ENCODE assay signal across 16 cellular contexts in the genomic region with DNA sequence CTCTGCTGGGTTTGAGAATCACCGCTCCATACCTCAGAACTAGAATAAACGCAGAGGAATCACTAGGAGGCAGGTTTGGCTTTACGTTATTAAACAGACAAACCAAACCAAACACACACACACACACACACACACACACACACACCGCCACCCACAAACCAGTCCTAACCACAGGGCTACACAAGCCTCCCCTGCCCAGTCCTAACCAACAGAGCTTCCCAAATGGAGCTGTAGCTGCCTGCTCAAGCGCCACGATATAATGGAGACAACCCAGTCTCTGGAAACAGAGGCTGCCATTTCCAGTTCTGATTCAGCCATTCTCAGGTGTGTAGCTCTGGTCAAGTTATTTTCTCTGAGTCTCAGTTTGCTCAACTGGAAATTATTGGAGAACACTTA.
DNase-seq lines count a peak whose midpoint lies in the region; ATAC-seq, FAIRE-seq and TF ChIP-seq lines count a peak whose summit lies in the region.
"Had no signal": no experiment of that assay in that cellular context is flagged by ENCODE, and none has a peak within 500 bp of the region (broad histone marks: within the 10 kb centered on the region; RNA-seq: fewer than 3 reads in every experiment).

No MANE protein-coding gene starts in this region.

- H3K4me2 ChIP-seq in mesenchymal stem cell (ENCODE audit: low read length, poor library complexity, severe bottlenecking): no peak overlapping the region
- H3K4me2 ChIP-seq in neuronal stem cell (ENCODE audit: insufficient read depth, low read length, poor library complexity, severe bottlenecking): no peak overlapping the region

- no peak overlapping the region for H2AFZ ChIP-seq in mesenchymal stem cell (ENCODE audit: low read depth, low read length)
- no peak overlapping the region for H2AFZ ChIP-seq in neuronal stem cell (ENCODE audit: low read length)

- H3K4me1 ChIP-seq in BE2C (peaks cover 8% of the 10 kb centered on the region), mesenchymal stem cell (ENCODE audit: control insufficient read depth, insufficient read depth, low read depth, low read length) (peaks cover 6% of the 10 kb centered on the region), neuronal stem cell (ENCODE audit: control insufficient read depth in 2 of 2, insufficient read depth in 1 of 2, low read depth in 1 of 2, low read length in 2 of 2) (peaks cover 0 to 9% of the 10 kb centered on the region in 2 donors)
- H3K4me1 ChIP-seq: HAP-1 had no signal

- DNase-seq in BE2C (no peak), OCI-M1 (lab: John Stamatoyannopoulos, UW) (peak; percentile 59), mesenchymal stem cell (no peak), neuronal stem cell (ENCODE audit: low spot score) (no peak), HTR-8/SVneo (ENCODE audit: insufficient read length, low spot score) (no peak), frontal cortex (ENCODE audit: low spot score in 2 of 2) (no peak)
- DNase-seq: CD4-positive, alpha-beta memory T cell; COR-L47; DMS153; GDM1 had no signal

- H2BK5ac ChIP-seq in mesenchymal stem cell (ENCODE audit: low read depth, low read length, poor library complexity, severe bottlenecking) (no peak overlapping the region), neuronal stem cell (ENCODE audit: low read length) (no peak overlapping the region)

- no peak overlapping the region for H3K14ac ChIP-seq in mesenchymal stem cell (ENCODE audit: low read length in 2 of 2)
- H3K14ac ChIP-seq in neuronal stem cell (ENCODE audit: low read length): no peak overlapping the region

- H3K18ac ChIP-seq in mesenchymal stem cell (ENCODE audit: low read depth in 1 of 2, low read length in 2 of 2): peak overlapping the region; percentile 25 to 45
- H3K18ac ChIP-seq in neuronal stem cell (ENCODE audit: low read length): peak overlapping the region; percentile 25

- H4K91ac ChIP-seq in mesenchymal stem cell (ENCODE audit: low read length) (peak overlapping the region; percentile 85), neuronal stem cell (ENCODE audit: low read depth, low read length, poor library complexity) (no peak overlapping the region)

- H2BK12ac ChIP-seq in mesenchymal stem cell (ENCODE audit: low read length in 2 of 2): peak overlapping the region; percentile 88 to 94
- H2BK12ac ChIP-seq in neuronal stem cell (ENCODE audit: low read length): no peak overlapping the region

- H2BK120ac ChIP-seq in mesenchymal stem cell (ENCODE audit: low read depth, low read length) (no peak overlapping the region), neuronal stem cell (ENCODE audit: low read depth, low read length) (no peak overlapping the region)

- H3K79me1 ChIP-seq in mesenchymal stem cell (replicated peaks; ENCODE audit: low read length, poor library complexity, severe bottlenecking) (peaks cover 8% of the 10 kb centered on the region), neuronal stem cell (ENCODE audit: low read depth, low read length) (no peaks in the 10 kb centered on the region)

- 0 out of 2 replicates have a peak, but pooled peaks have one; percentile 3 for TF ChIP-seq CTCF in BE2C (IDR thresholded peaks at IDR 0.05; ENCODE audit: low read depth, low read length)

- H2AK5ac ChIP-seq in mesenchymal stem cell (ENCODE audit: low read length, severe bottlenecking) (peak overlapping the region; percentile 90), neuronal stem cell (ENCODE audit: low read depth, low read length) (no peak overlapping the region)

- WGBS in mesenchymal stem cell: 96% methylated on average over 6 of the region's 6 CpGs
- WGBS in neuronal stem cell (ENCODE audit: extremely low coverage in 2 of 2, insufficient read length in 2 of 2, insufficient replicate concordance in 1 of 2), 2 donors: no CpG with 5 or more reads among the region's 6 CpGs

- peaks cover under 1% of the 10 kb centered on the region for H3K36me3 ChIP-seq in BE2C
- no peaks in the 10 kb centered on the region for H3K36me3 ChIP-seq in mesenchymal stem cell (ENCODE audit: control insufficient read depth in 1 of 2, insufficient read depth in 2 of 2, low read depth in 1 of 2, low read length in 2 of 2)
- no peaks in the 10 kb centered on the region for H3K36me3 ChIP-seq in neuronal stem cell (replicated peaks in 1 of 2; ENCODE audit: control insufficient read depth in 2 of 2, insufficient read depth in 2 of 2, low read length in 2 of 2)
- H3K36me3 ChIP-seq: HAP-1 had no signal

- H3K9me3 ChIP-seq in BE2C (no peaks in the 10 kb centered on the region), mesenchymal stem cell (ENCODE audit: control insufficient read depth, low read length) (no peaks in the 10 kb centered on the region), neuronal stem cell (replicated peaks in 1 of 2; ENCODE audit: control insufficient read depth in 2 of 2, insufficient read depth in 1 of 2, low read depth in 1 of 2, low read length in 2 of 2) (no peaks in the 10 kb centered on the region)
- H3K9me3 ChIP-seq: HAP-1 had no signal

- no peak overlapping the region for H3K27ac ChIP-seq in mesenchymal stem cell (ENCODE audit: low read length, poor library complexity, severe bottlenecking)
- H3K27ac ChIP-seq in neuronal stem cell (replicated peaks; ENCODE audit: low read length): no peak overlapping the region
- H3K27ac ChIP-seq: C4-2B had no signal

- H3K4me3 ChIP-seq in BE2C (ENCODE audit: low read depth, low read length) (peak overlapping the region; percentile 83), mesenchymal stem cell (ENCODE audit: insufficient read depth in 1 of 2, low read depth in 1 of 2, low read length in 2 of 2) (no peak overlapping the region), neuronal stem cell (ENCODE audit: low read length in 2 of 2) (no peak overlapping the region)
- H3K4me3 ChIP-seq: HAP-1 had no signal

- no peak overlapping the region for H3K9ac ChIP-seq in mesenchymal stem cell (ENCODE audit: low read length)
- no peak overlapping the region for H3K9ac ChIP-seq in neuronal stem cell (ENCODE audit: low read depth, low read length, poor library complexity)

- peak overlapping the region; percentile 19 for H4K8ac ChIP-seq in mesenchymal stem cell (ENCODE audit: low read length)
- no peak overlapping the region for H4K8ac ChIP-seq in neuronal stem cell (ENCODE audit: low read depth, low read length)

- peak overlapping the region in 1 of 2 experiments; percentile 23 for H3K23ac ChIP-seq in mesenchymal stem cell (ENCODE audit: low read length in 2 of 2)
- no peak overlapping the region for H3K23ac ChIP-seq in neuronal stem cell (ENCODE audit: low read depth, low read length, poor library complexity)

- H3K4ac ChIP-seq in mesenchymal stem cell (ENCODE audit: low read depth in 1 of 2, low read length in 2 of 2) (peak overlapping the region in 1 of 2 experiments; percentile 25), neuronal stem cell (ENCODE audit: low read length) (no peak overlapping the region)

- H2BK15ac ChIP-seq in mesenchymal stem cell (ENCODE audit: low read depth, poor library complexity, severe bottlenecking) (no peak overlapping the region), neuronal stem cell (ENCODE audit: low read length) (no peak overlapping the region)

- ATAC-seq in GM19035 (IDR thresholded peaks at IDR 0.05; ENCODE audit: unreplicated experiment): no peak
- ATAC-seq: HepG2 had no signal

- FAIRE-seq in HTR-8/SVneo (lab: Jason Lieb, UNC): no peak
- no peak for FAIRE-seq in frontal cortex (lab: Jason Lieb, UNC)
- FAIRE-seq: D721Med, H1, HepG2 had no signal

- no peaks in the 10 kb centered on the region for H3K27me3 ChIP-seq in BE2C
- no peaks in the 10 kb centered on the region for H3K27me3 ChIP-seq in mesenchymal stem cell (ENCODE audit: control insufficient read depth in 1 of 2, insufficient read depth in 1 of 2, low read length in 2 of 2)
- H3K27me3 ChIP-seq in neuronal stem cell (ENCODE audit: control insufficient read depth in 3 of 3, insufficient read depth in 3 of 3, low read depth in 1 of 3, low read length in 3 of 3): no peaks in the 10 kb centered on the region
